Comparison of ENCODE assay signal across 1 cellular context in the genomic region with DNA sequence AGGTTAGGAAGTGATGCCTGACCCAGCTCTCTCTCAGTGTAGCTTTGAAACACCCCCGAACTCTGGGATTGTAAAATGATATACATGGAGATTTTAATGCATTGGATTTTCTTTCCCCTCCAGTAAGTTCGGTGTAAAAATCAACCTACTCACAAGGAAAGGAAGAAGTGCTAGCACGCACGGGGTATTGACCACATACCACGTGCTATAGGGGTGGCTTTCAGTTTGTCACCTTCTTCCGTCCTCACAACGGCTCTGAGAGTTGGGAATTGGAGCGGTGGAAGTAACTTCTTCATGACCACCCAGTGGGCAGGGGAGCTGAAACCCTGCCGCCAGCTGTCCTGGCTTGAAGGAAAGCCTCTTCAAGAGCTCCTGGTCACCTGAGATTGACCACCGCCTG.
TF ChIP-seq lines count a peak whose summit lies in the region.

No MANE protein-coding gene starts in this region.

TF ChIP-seq in H1, 55 proteins besides CTCF, POLR2A, EP300 and RAD21 (continued from another document):
- no peak for TF ChIP-seq JUN (IDR thresholded peaks at IDR 0.05; ENCODE audit: low read depth, low read length)
